In genomic region chr17:81924557-81925532, GRCh38 we compare ENCODE assay signal across 1 cellular context.
TF ChIP-seq lines count a peak whose summit lies in the region.

No MANE protein-coding gene starts in this region.

TF ChIP-seq in H1, 55 proteins besides CTCF, POLR2A, EP300 and RAD21:
- peak; percentile 41; the same call in 1 of the 2 replicates for TF ChIP-seq BACH1 (IDR thresholded peaks at IDR 0.05; ENCODE audit: low read length)
- peak; percentile 37; the same call in 1 of the 2 replicates for TF ChIP-seq MAFK (IDR thresholded peaks at IDR 0.05; ENCODE audit: low read depth, low read length)
- TF ChIP-seq CHD7 (IDR thresholded peaks at IDR 0.05; ENCODE audit: insufficient replicate concordance, low read length) = no peak
- no peak for TF ChIP-seq GTF2F1 (IDR thresholded peaks at IDR 0.05; ENCODE audit: borderline replicate concordance, low read depth, low read length)
